In genomic region chr1:109985251-109986053, GRCh38 we compare ENCODE assay signal across 8 cellular contexts. TPM values are rescaled to one million over a fixed set of nuclear protein-coding genes. Genes with fewer than 3 reads are reported as not detected.
A peak's percentile ranks its signal among the peaks of the same experiment; 100 is the strongest.
DNase-seq lines count a peak whose midpoint lies in the region; ATAC-seq and TF ChIP-seq lines count a peak whose summit lies in the region.

No MANE protein-coding gene starts in this region.

- 5 to 7% methylated on average over 22 of the region's 22 CpGs for WGBS in testis, 2 donors

- H3K27me3 Mint-ChIP-seq in activated naive CD8-positive, alpha-beta T cell treated with anti-CD3 and anti-CD28 coated beads, Interleukin-2, amount 50 U/mL, for 24 hours, result no peaks in the 10 kb centered on the region

- H3K9me3 ChIP-seq in testis, result no peaks in the 10 kb centered on the region

- H3K36me3 Mint-ChIP-seq in activated naive CD8-positive, alpha-beta T cell treated with anti-CD3 and anti-CD28 coated beads, Interleukin-2, amount 50 U/mL, for 24 hours (ENCODE audit: low read depth), result peaks cover 33% of the 10 kb centered on the region

- peak overlapping the region; percentile 76 to 96 for H3K4me3 ChIP-seq in testis

- H3K4me3 Mint-ChIP-seq in activated naive CD8-positive, alpha-beta T cell treated with anti-CD3 and anti-CD28 coated beads, Interleukin-2, amount 50 U/mL, for 24 hours, result peak overlapping the region; percentile 97

- no peak for TF ChIP-seq CTCF in testis (IDR thresholded peaks at IDR 0.05)

- no peaks in the 10 kb centered on the region for H3K9me3 Mint-ChIP-seq in activated naive CD8-positive, alpha-beta T cell treated with anti-CD3 and anti-CD28 coated beads, Interleukin-2, amount 50 U/mL, for 24 hours

- no peaks in the 10 kb centered on the region for H3K36me3 ChIP-seq in testis (ENCODE audit: low read depth, missing control alignments)

- peak overlapping the region; percentile 93 to 98 for H3K27ac ChIP-seq in testis

- H3K4me1 ChIP-seq in testis, result peaks cover 29% of the 10 kb centered on the region

- ATAC-seq in activated naive CD8-positive, alpha-beta T cell treated with anti-CD3 and anti-CD28 coated beads, Interleukin-2, amount 50 U/mL, for 24 hours, result peak; percentile 18
- ATAC-seq in left colon, result peak; percentile 29

- TF ChIP-seq POLR2A in testis (IDR thresholded peaks at IDR 0.05), result no peak

- no peaks in the 10 kb centered on the region for H3K27me3 ChIP-seq in testis

- intact Hi-C loops in left colon (cut with DNase I, micrococcal nuclease) (loop anchor here in 1 of 2 donors (10.0 kb wide), 1 partner anchor 441 kb away; the partner anchor contains the start of gene GNAI3), testis (cut with DNase I; ENCODE audit: low total_unique reads) (loop anchor here (2.0 to 10.0 kb wide), 3 partner anchors 209 to 441 kb away; partner anchors contain the start of gene GNAI3)

- DNase-seq in activated naive CD4-positive, alpha-beta T cell treated with Interleukin-2 at 50 U/mL for 16 hours, result peak; percentile 11
- no peak for DNase-seq in activated naive CD4-positive, alpha-beta T cell (lab: John Stamatoyannopoulos, UW)
- no peak for DNase-seq in activated naive CD8-positive, alpha-beta T cell treated with anti-CD3 and anti-CD28 coated beads, Interleukin-2, amount 50 U/mL, for 24 hours
- DNase-seq in left colon (no peak), testis (no peak), SIG-M5 treated with dmso at 0.1 percent for 504 hours (lab: John Stamatoyannopoulos, UW; ENCODE audit: unreplicated experiment) (no peak), germinal center (ENCODE audit: low spot score) (no peak), KG1 (lab: John Stamatoyannopoulos, UW) (no peak)

- H3K4me1 Mint-ChIP-seq in activated naive CD8-positive, alpha-beta T cell treated with anti-CD3 and anti-CD28 coated beads, Interleukin-2, amount 50 U/mL, for 24 hours, result peaks cover 47% of the 10 kb centered on the region

- peak overlapping the region; percentile 96 for H3K27ac Mint-ChIP-seq in activated naive CD8-positive, alpha-beta T cell treated with anti-CD3 and anti-CD28 coated beads, Interleukin-2, amount 50 U/mL, for 24 hours

RNA-seq across cellular contexts. Expression of gene AHCYL1, which starts 0.9 kb away (rescaled TPM):
- total RNA-seq in left colon (10 to 100 TPM; 90.7 to 95.1 TPM), testis (10 to 100 TPM; 48.5 to 59.1 TPM)
- polyA plus RNA-seq in testis (ENCODE audit: insufficient read depth, low read depth, low replicate concordance), result 64.3 TPM

RNA-seq across cellular contexts. Expression of gene STRIP1, which starts 49.0 kb away (rescaled TPM):
- 10 to 100 TPM; 34.0 to 38.2 TPM for total RNA-seq in left colon
- 100 to 1,000 TPM in 1 of 2 donors, 10 to 100 TPM in 1; 85.8 to 103 TPM for total RNA-seq in testis
- polyA plus RNA-seq in testis (ENCODE audit: insufficient read depth, low read depth, low replicate concordance), result 49.9 TPM
